Comparison of ENCODE assay signal across 8 cellular contexts in genomic region chr12:103956515-103957027, GRCh38. TPM values are rescaled to one million over a fixed set of nuclear protein-coding genes. Genes with fewer than 3 reads are reported as not detected.
DNase-seq lines count a peak whose midpoint lies in the region; ATAC-seq and TF ChIP-seq lines count a peak whose summit lies in the region.

No MANE protein-coding gene starts in this region.

- peak overlapping the region; percentile 85 to 94 (median 91) for H3K9ac ChIP-seq in BLaER1 treated with 17β-estradiol and CSF1 and Interleukin-3, amounts not matched to agents 10 nM and 100 nM
- peak overlapping the region; percentile 77 for H3K9ac ChIP-seq in smooth muscle cell (ENCODE audit: low read depth)

- H3K27me3 ChIP-seq in BLaER1 treated with 17β-estradiol and CSF1 and Interleukin-3, amounts not matched to agents 10 nM and 100 nM = no peaks in the 10 kb centered on the region
- H3K27me3 ChIP-seq in iPS DF 6.9 (ENCODE audit: control insufficient read depth, insufficient read depth, low read length) = no peaks in the 10 kb centered on the region
- no peaks in the 10 kb centered on the region for H3K27me3 ChIP-seq in smooth muscle cell (ENCODE audit: low read depth)

- H3K4me3 ChIP-seq in BLaER1 treated with 17β-estradiol and CSF1 and Interleukin-3, amounts not matched to agents 10 nM and 100 nM = peak overlapping the region; percentile 75 to 94 (median 85)
- H3K4me3 ChIP-seq in iPS DF 6.9 (ENCODE audit: low read length) (peak overlapping the region; percentile 62), smooth muscle cell (peak overlapping the region; percentile 74)

- DNase-seq in activated naive CD4-positive, alpha-beta T cell treated with anti-CD3 and anti-CD28 coated beads, Interleukin-2, amount 50 U/mL, for 72 hours (ENCODE audit: low spot score in 2 of 2) = no peak
- DNase-seq in iPS DF 6.9 (ENCODE audit: low read depth, low spot score) = no peak
- no peak for DNase-seq in smooth muscle cell (lab: John Stamatoyannopoulos, UW; ENCODE audit: unreplicated experiment)
- no peak for DNase-seq in midbrain (lab: John Stamatoyannopoulos, UW)
- no peak for DNase-seq in NCI-H2227 treated with DMSO at 0.1 percent for 48 hours (lab: John Stamatoyannopoulos, UW)

- TF ChIP-seq CTCF in smooth muscle cell (IDR thresholded peaks at IDR 0.05; ENCODE audit: borderline replicate concordance, insufficient read depth, poor library complexity, severe bottlenecking) = no peak

- H3K4me2 ChIP-seq in BLaER1 treated with 17β-estradiol and CSF1 and Interleukin-3, amounts not matched to agents 10 nM and 100 nM = peak overlapping the region; percentile 82 to 94 (median 90)
- peak overlapping the region; percentile 93 for H3K4me2 ChIP-seq in smooth muscle cell

- peaks cover 30 to 40% (median 37%) of the 10 kb centered on the region in 11 experiments for H3K36me3 ChIP-seq in BLaER1 treated with 17β-estradiol and CSF1 and Interleukin-3, amounts not matched to agents 10 nM and 100 nM
- peaks cover 7% of the 10 kb centered on the region; the same call in 1 of the 2 replicates for H3K36me3 ChIP-seq in iPS DF 6.9 (ENCODE audit: control insufficient read depth, insufficient read depth, low read length)
- H3K36me3 ChIP-seq in smooth muscle cell (ENCODE audit: low read depth) = no peaks in the 10 kb centered on the region

- no CpG with 5 or more reads among the region's 31 CpGs for WGBS in iPS DF 6.9 (ENCODE audit: insufficient coverage, insufficient read length)
- WGBS in smooth muscle cell (ENCODE audit: low lambda C conversion rate) = 1% methylated on average over 29 of the region's 31 CpGs

- peak overlapping the region; percentile 90 to 98 for H3K27ac Mint-ChIP-seq in activated naive CD4-positive, alpha-beta T cell treated with anti-CD3 and anti-CD28 coated beads, Interleukin-2, amount 50 U/mL, for 72 hours

- ATAC-seq in GM19372 (IDR thresholded peaks at IDR 0.05; ENCODE audit: low read depth, unreplicated experiment) (peak; percentile 13), HG03521 (IDR thresholded peaks at IDR 0.05; ENCODE audit: unreplicated experiment) (peak; percentile 23)
- peak in 1 of 2 donors; percentile 17 for ATAC-seq in activated naive CD4-positive, alpha-beta T cell treated with anti-CD3 and anti-CD28 coated beads, Interleukin-2, amount 50 U/mL, for 72 hours

- H3K79me2 ChIP-seq in smooth muscle cell (ENCODE audit: low read depth) = peaks cover 22% of the 10 kb centered on the region

- no peaks in the 10 kb centered on the region for H3K9me3 Mint-ChIP-seq in activated naive CD4-positive, alpha-beta T cell treated with anti-CD3 and anti-CD28 coated beads, Interleukin-2, amount 50 U/mL, for 72 hours

- H4K20me1 ChIP-seq in BLaER1 treated with 17β-estradiol and CSF1 and Interleukin-3, amounts not matched to agents 10 nM and 100 nM = peaks cover 9 to 30% (median 20%) of the 10 kb centered on the region in 11 experiments; a peak in 18 of 22 replicates
- peaks cover 2% of the 10 kb centered on the region for H4K20me1 ChIP-seq in smooth muscle cell (ENCODE audit: low read depth)

- peak overlapping the region; percentile 49 for H2AFZ ChIP-seq in smooth muscle cell (ENCODE audit: low read depth)

- H3K4me1 ChIP-seq in BLaER1 treated with 17β-estradiol and CSF1 and Interleukin-3, amounts not matched to agents 10 nM and 100 nM = peaks cover 22 to 49% (median 31%) of the 10 kb centered on the region in 10 experiments
- H3K4me1 ChIP-seq in iPS DF 6.9 (ENCODE audit: control insufficient read depth, insufficient read depth, low read length) (no peaks in the 10 kb centered on the region), smooth muscle cell (ENCODE audit: low read depth) (peaks cover 11% of the 10 kb centered on the region)

- H3F3A ChIP-seq in smooth muscle cell (ENCODE audit: low read depth) = peaks cover 40% of the 10 kb centered on the region

- H3K9me3 ChIP-seq in BLaER1 treated with 17β-estradiol and CSF1 and Interleukin-3, amounts not matched to agents 10 nM and 100 nM (replicated peaks in 1 of 11) = no peaks in the 10 kb centered on the region
- H3K9me3 ChIP-seq in iPS DF 6.9 (ENCODE audit: control insufficient read depth, insufficient read depth, low read length) (no peaks in the 10 kb centered on the region), smooth muscle cell (replicated peaks; ENCODE audit: low read depth) (no peaks in the 10 kb centered on the region)

- peaks cover 27 to 30% of the 10 kb centered on the region in 2 donors for H3K36me3 Mint-ChIP-seq in activated naive CD4-positive, alpha-beta T cell treated with anti-CD3 and anti-CD28 coated beads, Interleukin-2, amount 50 U/mL, for 72 hours

- H3K27ac ChIP-seq in BLaER1 treated with 17β-estradiol and CSF1 and Interleukin-3, amounts not matched to agents 10 nM and 100 nM = peak overlapping the region; percentile 84 to 93 (median 90); a peak in 21 of 22 replicates
- H3K27ac ChIP-seq in iPS DF 6.9 (ENCODE audit: low read length) (no peak overlapping the region), smooth muscle cell (ENCODE audit: low read depth) (peak overlapping the region; percentile 88)

RNA-seq across cellular contexts. Expression of gene TDG, which starts 9.1 kb away (rescaled TPM):
- 10 to 100 TPM; 34.4 to 48.5 TPM for total RNA-seq in activated naive CD4-positive, alpha-beta T cell treated with anti-CD3 and anti-CD28 coated beads, Interleukin-2, amount 50 U/mL, for 72 hours
- 61.1 and 61.3 TPM in 2 replicates for total RNA-seq in smooth muscle cell
- 34.5 and 46.1 TPM in 2 replicates for polyA plus RNA-seq in smooth muscle cell

RNA-seq across cellular contexts. Expression of gene HSP90B1, which starts 26.4 kb away (rescaled TPM):
- total RNA-seq in activated naive CD4-positive, alpha-beta T cell treated with anti-CD3 and anti-CD28 coated beads, Interleukin-2, amount 50 U/mL, for 72 hours = 100 to 1,000 TPM; 285 to 376 TPM
- 908 and 1,229 TPM in 2 replicates for total RNA-seq in smooth muscle cell
- 836 and 1,047 TPM in 2 replicates for polyA plus RNA-seq in smooth muscle cell
